In the genomic region with DNA sequence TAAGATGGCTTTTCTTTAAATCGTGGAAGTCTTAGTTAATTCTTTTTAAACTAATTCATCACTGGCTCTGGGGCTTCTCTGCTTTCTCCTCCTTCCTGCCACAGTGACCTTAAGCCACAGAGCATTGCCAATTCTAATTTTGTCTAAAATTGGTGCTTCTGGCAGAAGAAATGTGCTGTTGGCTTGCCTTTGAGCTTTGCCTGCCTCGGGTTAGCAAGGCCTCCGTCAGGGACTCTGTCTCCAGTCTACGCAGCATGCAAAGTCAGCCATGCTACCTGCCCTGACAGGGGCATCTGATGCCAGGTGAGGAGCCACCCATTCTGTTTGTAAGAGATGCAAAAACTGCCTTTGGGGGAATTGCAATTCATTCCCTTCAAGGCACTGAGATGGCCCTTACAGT, we compare ENCODE assay signal across 2 cellular contexts.
TF ChIP-seq lines count a peak whose summit lies in the region.

No MANE protein-coding gene starts in this region.

TF ChIP-seq in GM23338, 12 proteins besides CTCF, POLR2A, EP300 and RAD21:
- TF ChIP-seq, protein P1, sequence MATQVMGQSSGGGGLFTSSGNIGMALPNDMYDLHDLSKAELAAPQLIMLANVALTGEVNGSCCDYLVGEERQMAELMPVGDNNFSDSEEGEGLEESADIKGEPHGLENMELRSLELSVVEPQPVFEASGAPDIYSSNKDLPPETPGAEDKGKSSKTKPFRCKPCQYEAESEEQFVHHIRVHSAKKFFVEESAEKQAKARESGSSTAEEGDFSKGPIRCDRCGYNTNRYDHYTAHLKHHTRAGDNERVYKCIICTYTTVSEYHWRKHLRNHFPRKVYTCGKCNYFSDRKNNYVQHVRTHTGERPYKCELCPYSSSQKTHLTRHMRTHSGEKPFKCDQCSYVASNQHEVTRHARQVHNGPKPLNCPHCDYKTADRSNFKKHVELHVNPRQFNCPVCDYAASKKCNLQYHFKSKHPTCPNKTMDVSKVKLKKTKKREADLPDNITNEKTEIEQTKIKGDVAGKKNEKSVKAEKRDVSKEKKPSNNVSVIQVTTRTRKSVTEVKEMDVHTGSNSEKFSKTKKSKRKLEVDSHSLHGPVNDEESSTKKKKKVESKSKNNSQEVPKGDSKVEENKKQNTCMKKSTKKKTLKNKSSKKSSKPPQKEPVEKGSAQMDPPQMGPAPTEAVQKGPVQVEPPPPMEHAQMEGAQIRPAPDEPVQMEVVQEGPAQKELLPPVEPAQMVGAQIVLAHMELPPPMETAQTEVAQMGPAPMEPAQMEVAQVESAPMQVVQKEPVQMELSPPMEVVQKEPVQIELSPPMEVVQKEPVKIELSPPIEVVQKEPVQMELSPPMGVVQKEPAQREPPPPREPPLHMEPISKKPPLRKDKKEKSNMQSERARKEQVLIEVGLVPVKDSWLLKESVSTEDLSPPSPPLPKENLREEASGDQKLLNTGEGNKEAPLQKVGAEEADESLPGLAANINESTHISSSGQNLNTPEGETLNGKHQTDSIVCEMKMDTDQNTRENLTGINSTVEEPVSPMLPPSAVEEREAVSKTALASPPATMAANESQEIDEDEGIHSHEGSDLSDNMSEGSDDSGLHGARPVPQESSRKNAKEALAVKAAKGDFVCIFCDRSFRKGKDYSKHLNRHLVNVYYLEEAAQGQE (IDR thresholded peaks at IDR 0.05; ENCODE audit: unreplicated experiment), result no peak
- TF ChIP-seq EZH2phosphoT487 (IDR thresholded peaks at IDR 0.05; ENCODE audit: unreplicated experiment) (no peak), STAT1 (IDR thresholded peaks at IDR 0.05; ENCODE audit: unreplicated experiment) (no peak), POLR2AphosphoS5 (IDR thresholded peaks at IDR 0.05; ENCODE audit: low read depth) (no peak), JUNB (IDR thresholded peaks at IDR 0.05; ENCODE audit: unreplicated experiment) (no peak), CREB1 (CRISPR knock-in tag; IDR thresholded peaks at IDR 0.05; ENCODE audit: low read depth) (no peak), ZNF331 (CRISPR knock-in tag; IDR thresholded peaks at IDR 0.05; ENCODE audit: low read depth) (no peak), ZNF114 (CRISPR knock-in tag; IDR thresholded peaks at IDR 0.05) (no peak)
- TF ChIP-seq, protein P2, sequence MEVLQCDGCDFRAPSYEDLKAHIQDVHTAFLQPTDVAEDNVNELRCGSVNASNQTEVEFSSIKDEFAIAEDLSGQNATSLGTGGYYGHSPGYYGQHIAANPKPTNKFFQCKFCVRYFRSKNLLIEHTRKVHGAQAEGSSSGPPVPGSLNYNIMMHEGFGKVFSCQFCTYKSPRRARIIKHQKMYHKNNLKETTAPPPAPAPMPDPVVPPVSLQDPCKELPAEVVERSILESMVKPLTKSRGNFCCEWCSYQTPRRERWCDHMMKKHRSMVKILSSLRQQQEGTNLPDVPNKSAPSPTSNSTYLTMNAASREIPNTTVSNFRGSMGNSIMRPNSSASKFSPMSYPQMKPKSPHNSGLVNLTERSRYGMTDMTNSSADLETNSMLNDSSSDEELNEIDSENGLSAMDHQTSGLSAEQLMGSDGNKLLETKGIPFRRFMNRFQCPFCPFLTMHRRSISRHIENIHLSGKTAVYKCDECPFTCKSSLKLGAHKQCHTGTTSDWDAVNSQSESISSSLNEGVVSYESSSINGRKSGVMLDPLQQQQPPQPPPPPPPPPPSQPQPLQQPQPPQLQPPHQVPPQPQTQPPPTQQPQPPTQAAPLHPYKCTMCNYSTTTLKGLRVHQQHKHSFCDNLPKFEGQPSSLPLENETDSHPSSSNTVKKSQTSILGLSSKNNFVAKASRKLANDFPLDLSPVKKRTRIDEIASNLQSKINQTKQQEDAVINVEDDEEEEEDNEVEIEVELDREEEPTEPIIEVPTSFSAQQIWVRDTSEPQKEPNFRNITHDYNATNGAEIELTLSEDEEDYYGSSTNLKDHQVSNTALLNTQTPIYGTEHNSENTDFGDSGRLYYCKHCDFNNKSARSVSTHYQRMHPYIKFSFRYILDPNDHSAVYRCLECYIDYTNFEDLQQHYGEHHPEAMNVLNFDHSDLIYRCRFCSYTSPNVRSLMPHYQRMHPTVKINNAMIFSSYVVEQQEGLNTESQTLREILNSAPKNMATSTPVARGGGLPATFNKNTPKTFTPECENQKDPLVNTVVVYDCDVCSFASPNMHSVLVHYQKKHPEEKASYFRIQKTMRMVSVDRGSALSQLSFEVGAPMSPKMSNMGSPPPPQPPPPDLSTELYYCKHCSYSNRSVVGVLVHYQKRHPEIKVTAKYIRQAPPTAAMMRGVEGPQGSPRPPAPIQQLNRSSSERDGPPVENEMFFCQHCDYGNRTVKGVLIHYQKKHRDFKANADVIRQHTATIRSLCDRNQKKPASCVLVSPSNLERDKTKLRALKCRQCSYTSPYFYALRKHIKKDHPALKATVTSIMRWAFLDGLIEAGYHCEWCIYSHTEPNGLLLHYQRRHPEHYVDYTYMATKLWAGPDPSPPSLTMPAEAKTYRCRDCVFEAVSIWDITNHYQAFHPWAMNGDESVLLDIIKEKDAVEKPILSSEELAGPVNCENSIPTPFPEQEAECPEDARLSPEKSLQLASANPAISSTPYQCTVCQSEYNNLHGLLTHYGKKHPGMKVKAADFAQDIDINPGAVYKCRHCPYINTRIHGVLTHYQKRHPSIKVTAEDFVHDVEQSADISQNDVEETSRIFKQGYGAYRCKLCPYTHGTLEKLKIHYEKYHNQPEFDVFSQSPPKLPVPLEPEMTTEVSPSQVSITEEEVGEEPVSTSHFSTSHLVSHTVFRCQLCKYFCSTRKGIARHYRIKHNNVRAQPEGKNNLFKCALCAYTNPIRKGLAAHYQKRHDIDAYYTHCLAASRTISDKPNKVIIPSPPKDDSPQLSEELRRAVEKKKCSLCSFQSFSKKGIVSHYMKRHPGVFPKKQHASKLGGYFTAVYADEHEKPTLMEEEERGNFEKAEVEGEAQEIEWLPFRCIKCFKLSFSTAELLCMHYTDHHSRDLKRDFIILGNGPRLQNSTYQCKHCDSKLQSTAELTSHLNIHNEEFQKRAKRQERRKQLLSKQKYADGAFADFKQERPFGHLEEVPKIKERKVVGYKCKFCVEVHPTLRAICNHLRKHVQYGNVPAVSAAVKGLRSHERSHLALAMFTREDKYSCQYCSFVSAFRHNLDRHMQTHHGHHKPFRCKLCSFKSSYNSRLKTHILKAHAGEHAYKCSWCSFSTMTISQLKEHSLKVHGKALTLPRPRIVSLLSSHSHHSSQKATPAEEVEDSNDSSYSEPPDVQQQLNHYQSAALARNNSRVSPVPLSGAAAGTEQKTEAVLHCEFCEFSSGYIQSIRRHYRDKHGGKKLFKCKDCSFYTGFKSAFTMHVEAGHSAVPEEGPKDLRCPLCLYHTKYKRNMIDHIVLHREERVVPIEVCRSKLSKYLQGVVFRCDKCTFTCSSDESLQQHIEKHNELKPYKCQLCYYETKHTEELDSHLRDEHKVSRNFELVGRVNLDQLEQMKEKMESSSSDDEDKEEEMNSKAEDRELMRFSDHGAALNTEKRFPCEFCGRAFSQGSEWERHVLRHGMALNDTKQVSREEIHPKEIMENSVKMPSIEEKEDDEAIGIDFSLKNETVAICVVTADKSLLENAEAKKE (CRISPR knock-in tag; IDR thresholded peaks at IDR 0.05), result no peak

TF ChIP-seq in endothelial cell of umbilical vein, 7 proteins besides CTCF, POLR2A, EP300 and RAD21:
- TF ChIP-seq POLR2AphosphoS5 (IDR thresholded peaks at IDR 0.05; ENCODE audit: insufficient read depth, low read depth, low read length) (no peak), GATA2 (IDR thresholded peaks at IDR 0.05; ENCODE audit: insufficient read depth, insufficient read length, low read depth, low read length) (no peak), FOS (IDR thresholded peaks at IDR 0.05; ENCODE audit: borderline replicate concordance, insufficient read depth, low read length) (no peak), MYC (IDR thresholded peaks at IDR 0.05; ENCODE audit: low read depth, low read length) (no peak), JUN (IDR thresholded peaks at IDR 0.05; ENCODE audit: borderline replicate concordance, insufficient read depth, insufficient read length, low read depth) (no peak), EZH2 (IDR thresholded peaks at IDR 0.05; ENCODE audit: borderline replicate concordance, low read depth, low read length, severe bottlenecking) (no peak)
- TF ChIP-seq, protein P3, sequence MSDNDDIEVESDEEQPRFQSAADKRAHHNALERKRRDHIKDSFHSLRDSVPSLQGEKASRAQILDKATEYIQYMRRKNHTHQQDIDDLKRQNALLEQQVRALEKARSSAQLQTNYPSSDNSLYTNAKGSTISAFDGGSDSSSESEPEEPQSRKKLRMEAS (IDR thresholded peaks at IDR 0.05; ENCODE audit: insufficient read depth, insufficient read length), result no peak
